In the genomic region with DNA sequence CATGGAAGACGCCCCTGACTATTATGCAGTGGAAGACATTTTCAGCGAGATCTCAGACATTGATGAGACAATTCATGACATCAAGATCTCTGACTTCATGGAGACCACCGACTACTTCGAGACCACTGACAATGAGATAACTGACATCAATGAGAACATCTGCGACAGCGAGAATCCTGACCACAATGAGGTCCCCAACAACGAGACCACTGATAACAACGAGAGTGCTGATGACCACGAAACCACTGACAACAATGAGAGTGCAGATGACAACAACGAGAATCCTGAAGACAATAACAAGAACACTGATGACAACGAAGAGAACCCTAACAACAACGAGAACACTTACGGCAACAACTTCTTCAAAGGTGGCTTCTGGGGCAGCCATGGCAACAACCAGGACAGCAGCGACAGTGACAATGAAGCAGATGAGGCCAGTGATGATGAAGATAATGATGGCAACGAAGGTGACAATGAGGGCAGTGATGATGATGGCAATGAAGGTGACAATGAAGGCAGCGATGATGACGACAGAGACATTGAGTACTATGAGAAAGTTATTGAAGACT, we compare ENCODE assay signal across 17 cellular contexts. TPM values are rescaled to one million over a fixed set of nuclear protein-coding genes. Genes with fewer than 3 reads are reported as not detected.
DNase-seq lines count a peak whose midpoint lies in the region; ATAC-seq and TF ChIP-seq lines count a peak whose summit lies in the region.
"Had no signal": no experiment of that assay in that cellular context is flagged by ENCODE, and none has a peak within 500 bp of the region (broad histone marks: within the 10 kb centered on the region; RNA-seq: fewer than 3 reads in every experiment).

No MANE protein-coding gene starts in this region.

- H3K27ac Mint-ChIP-seq in natural killer cell (peak overlapping the region; percentile 6 to 86), neural progenitor cell (no peak overlapping the region)
- peak overlapping the region in 1 of 2 donors; percentile 12 for H3K27ac Mint-ChIP-seq in natural killer cell treated with Interleukin-12 subunit alpha and Interleukin-12 subunit beta and Interleukin-15 and Interleukin-18, amount 100 ng/mL, for 72 hours
- H3K27ac Mint-ChIP-seq in activated naive CD8-positive, alpha-beta T cell treated with anti-CD3 and anti-CD28 coated beads, Interleukin-2, amount 10 ng/mL, durations not matched to agents 7 days and 5 days: peak overlapping the region; percentile 46
- H3K27ac Mint-ChIP-seq: dendritic cell treated with granulocyte-macrophage colony-stimulating factor and Interleukin-4, amounts not matched to agents 40 ng/mL and 50 ng/mL, for 4 days had no signal

- DNase-seq in natural killer cell (no peak), uterus (no peak), neural progenitor cell (ENCODE audit: low spot score) (no peak), NCI-H510A treated with DMSO at 0.1 percent for 48 hours (lab: John Stamatoyannopoulos, UW) (no peak)
- DNase-seq in natural killer cell treated with Interleukin-12 subunit alpha and Interleukin-12 subunit beta and Interleukin-15 and Interleukin-18, amount 100 ng/mL, for 72 hours (ENCODE audit: low spot score): no peak
- no peak for DNase-seq in activated naive CD8-positive, alpha-beta T cell treated with anti-CD3 and anti-CD28 coated beads, Interleukin-2, amount 10 ng/mL, durations not matched to agents 7 days and 5 days
- DNase-seq in effector CD8-positive, alpha-beta T cell (lab: John Stamatoyannopoulos, UW): no peak
- DNase-seq: activated CD4-positive, alpha-beta T cell treated with anti-CD3 and anti-CD28 coated beads for 48 hours; AML-193; DND-41; mesendoderm; stimulated activated CD8-positive, alpha-beta memory T cell treated with anti-CD3 and anti-CD28 coated beads, Interleukin-4, amount 100 ng/mL, for 48 hours had no signal

- H3K4me3 Mint-ChIP-seq in natural killer cell (no peak overlapping the region), neural progenitor cell (no peak overlapping the region)
- no peak overlapping the region for H3K4me3 Mint-ChIP-seq in natural killer cell treated with Interleukin-12 subunit alpha and Interleukin-12 subunit beta and Interleukin-15 and Interleukin-18, amount 100 ng/mL, for 72 hours
- no peak overlapping the region for H3K4me3 Mint-ChIP-seq in activated naive CD8-positive, alpha-beta T cell treated with anti-CD3 and anti-CD28 coated beads, Interleukin-2, amount 10 ng/mL, durations not matched to agents 7 days and 5 days
- H3K4me3 Mint-ChIP-seq: dendritic cell treated with granulocyte-macrophage colony-stimulating factor and Interleukin-4, amounts not matched to agents 40 ng/mL and 50 ng/mL, for 4 days had no signal

- no peaks in the 10 kb centered on the region for H3K27me3 Mint-ChIP-seq in natural killer cell (ENCODE audit: low read depth in 2 of 2)
- peaks cover 0 to 7% of the 10 kb centered on the region in 2 donors for H3K27me3 Mint-ChIP-seq in natural killer cell treated with Interleukin-12 subunit alpha and Interleukin-12 subunit beta and Interleukin-15 and Interleukin-18, amount 100 ng/mL, for 72 hours
- no peaks in the 10 kb centered on the region for H3K27me3 Mint-ChIP-seq in activated naive CD8-positive, alpha-beta T cell treated with anti-CD3 and anti-CD28 coated beads, Interleukin-2, amount 10 ng/mL, durations not matched to agents 7 days and 5 days
- peaks cover 4% of the 10 kb centered on the region for H3K27me3 Mint-ChIP-seq in neural progenitor cell (ENCODE audit: insufficient read depth, low read depth)

- peak in 1 of 3 donors; percentile 4 for ATAC-seq in natural killer cell
- ATAC-seq in natural killer cell treated with Interleukin-12 subunit alpha and Interleukin-12 subunit beta and Interleukin-15 and Interleukin-18, amount 100 ng/mL, for 72 hours: no peak
- ATAC-seq in activated naive CD8-positive, alpha-beta T cell treated with anti-CD3 and anti-CD28 coated beads, Interleukin-2, amount 10 ng/mL, durations not matched to agents 7 days and 5 days (ENCODE audit: low read depth): no peak
- ATAC-seq: GM12878, HepG2 had no signal

- TF ChIP-seq POLR2A in uterus (IDR thresholded peaks at IDR 0.05): no peak

- no peaks in the 10 kb centered on the region for H3K9me3 Mint-ChIP-seq in natural killer cell
- no peaks in the 10 kb centered on the region for H3K9me3 Mint-ChIP-seq in natural killer cell treated with Interleukin-12 subunit alpha and Interleukin-12 subunit beta and Interleukin-15 and Interleukin-18, amount 100 ng/mL, for 72 hours
- no peaks in the 10 kb centered on the region for H3K9me3 Mint-ChIP-seq in activated naive CD8-positive, alpha-beta T cell treated with anti-CD3 and anti-CD28 coated beads, Interleukin-2, amount 10 ng/mL, durations not matched to agents 7 days and 5 days
- peaks cover 10% of the 10 kb centered on the region for H3K9me3 Mint-ChIP-seq in neural progenitor cell
- H3K9me3 Mint-ChIP-seq: dendritic cell treated with granulocyte-macrophage colony-stimulating factor and Interleukin-4, amounts not matched to agents 40 ng/mL and 50 ng/mL, for 4 days had no signal

- H3K4me1 Mint-ChIP-seq in natural killer cell (peaks cover 18 to 53% of the 10 kb centered on the region in 2 donors), neural progenitor cell (peaks cover 15% of the 10 kb centered on the region)
- H3K4me1 Mint-ChIP-seq in natural killer cell treated with Interleukin-12 subunit alpha and Interleukin-12 subunit beta and Interleukin-15 and Interleukin-18, amount 100 ng/mL, for 72 hours (ENCODE audit: low read depth in 2 of 2): peaks cover 32 to 37% of the 10 kb centered on the region in 2 donors
- peaks cover 30% of the 10 kb centered on the region for H3K4me1 Mint-ChIP-seq in activated naive CD8-positive, alpha-beta T cell treated with anti-CD3 and anti-CD28 coated beads, Interleukin-2, amount 10 ng/mL, durations not matched to agents 7 days and 5 days

- no peak for TF ChIP-seq CTCF in natural killer cell (IDR thresholded peaks at IDR 0.05)
- no peak for TF ChIP-seq CTCF in uterus (IDR thresholded peaks at IDR 0.05)
- no peak for TF ChIP-seq CTCF in neural progenitor cell (IDR thresholded peaks at IDR 0.05)

- H3K27ac ChIP-seq in muscle layer of colon (ENCODE audit: low read depth, low read length) (no peak overlapping the region), uterus (peak overlapping the region; percentile 88 to 96), neural progenitor cell (no peak overlapping the region)
- H3K27ac ChIP-seq: psoas muscle had no signal

- peaks cover 23% of the 10 kb centered on the region for H3K79me2 ChIP-seq in neural progenitor cell (ENCODE audit: low read depth)

- H3K9me3 ChIP-seq in muscle layer of colon (ENCODE audit: low read length) (no peaks in the 10 kb centered on the region), uterus (no peaks in the 10 kb centered on the region), neural progenitor cell (ENCODE audit: low read depth) (no peaks in the 10 kb centered on the region)
- H3K9me3 ChIP-seq: psoas muscle had no signal

- H3K27me3 ChIP-seq in muscle layer of colon (ENCODE audit: control insufficient read depth in 1 of 2, insufficient read depth in 2 of 2, low read length in 2 of 2) (peaks cover 0 to 8% of the 10 kb centered on the region in 2 donors), uterus (no peaks in the 10 kb centered on the region), neural progenitor cell (no peaks in the 10 kb centered on the region)

- H3K9ac ChIP-seq in muscle layer of colon (ENCODE audit: low read length): peak overlapping the region; percentile 21
- no peak overlapping the region for H3K9ac ChIP-seq in neural progenitor cell

- intact Hi-C loops in natural killer cell (cut with micrococcal nuclease): loop anchor here (5.0 to 10.0 kb wide), 2 partner anchors 142 to 599 kb away; a partner anchor contains a TSS
- intact Hi-C loops in uterus (cut with DNase I; ENCODE audit: low total_unique reads): no loop called here

- no peaks in the 10 kb centered on the region for H3K36me3 Mint-ChIP-seq in natural killer cell
- H3K36me3 Mint-ChIP-seq in natural killer cell treated with Interleukin-12 subunit alpha and Interleukin-12 subunit beta and Interleukin-15 and Interleukin-18, amount 100 ng/mL, for 72 hours: peaks cover 11% of the 10 kb centered on the region
- peaks cover 6% of the 10 kb centered on the region for H3K36me3 Mint-ChIP-seq in activated naive CD8-positive, alpha-beta T cell treated with anti-CD3 and anti-CD28 coated beads, Interleukin-2, amount 10 ng/mL, durations not matched to agents 7 days and 5 days
- peaks cover 10% of the 10 kb centered on the region for H3K36me3 Mint-ChIP-seq in neural progenitor cell

- no peak overlapping the region for H3K4me2 ChIP-seq in neural progenitor cell

- POLR2A ChIA-PET in activated naive CD8-positive, alpha-beta T cell treated with anti-CD3 and anti-CD28 coated beads, Interleukin-2, amount 10 ng/mL, durations not matched to agents 7 days and 5 days (lab: Charles Lee): no interaction called here

- no peak overlapping the region for H3K4me3 ChIP-seq in muscle layer of colon (ENCODE audit: low read depth in 1 of 2, low read length in 2 of 2)
- no peak overlapping the region for H3K4me3 ChIP-seq in uterus
- H3K4me3 ChIP-seq in neural progenitor cell: no peak overlapping the region
- H3K4me3 ChIP-seq: GM12878, psoas muscle had no signal

- H3K4me1 ChIP-seq in muscle layer of colon (ENCODE audit: insufficient read depth, low read length) (peaks cover 43% of the 10 kb centered on the region), uterus (no peaks in the 10 kb centered on the region), neural progenitor cell (peaks cover 2% of the 10 kb centered on the region)
- H3K4me1 ChIP-seq: psoas muscle had no signal

- H3F3A ChIP-seq in neural progenitor cell (ENCODE audit: low read depth): peaks cover 21% of the 10 kb centered on the region

- H3K36me3 ChIP-seq in muscle layer of colon (ENCODE audit: insufficient read depth, low read length) (peaks cover 28% of the 10 kb centered on the region), uterus (no peaks in the 10 kb centered on the region), neural progenitor cell (peaks cover 3% of the 10 kb centered on the region)

- H4K20me1 ChIP-seq in neural progenitor cell (ENCODE audit: low read depth): peaks cover 28% of the 10 kb centered on the region

- H2AFZ ChIP-seq in neural progenitor cell (replicated peaks): no peak overlapping the region

RNA-seq across cellular contexts. Expression of a gene that starts 3.6 kb away (rescaled TPM):
- 100 to 1,000 TPM; 103 to 318 (median 139) TPM for total RNA-seq in natural killer cell
- total RNA-seq in natural killer cell treated with Interleukin-12 subunit alpha and Interleukin-12 subunit beta and Interleukin-15 and Interleukin-18, amount 100 ng/mL, for 72 hours: 10 to 100 TPM; 17.6 to 35.8 TPM
- 10 to 100 TPM; 73.2 to 76.4 TPM for total RNA-seq in activated naive CD8-positive, alpha-beta T cell treated with anti-CD3 and anti-CD28 coated beads, Interleukin-2, amount 10 ng/mL, durations not matched to agents 7 days and 5 days
- 100 to 1,000 TPM in 1 of 4 donors, 10 to 100 TPM in 3; 19.5 to 152 (median 30.7) TPM for total RNA-seq in uterus
- total RNA-seq in neural progenitor cell (ENCODE audit: low replicate concordance): 35.5 and 37.1 TPM in 2 replicates

RNA-seq across cellular contexts. Expression of a gene that starts 8.2 kb away (rescaled TPM):
- total RNA-seq in natural killer cell (10 to 100 TPM; 15.1 to 18.1 (median 17.1) TPM), uterus (10 to 100 TPM; 22.6 to 71.7 (median 33.6) TPM), neural progenitor cell (ENCODE audit: low replicate concordance) (19.0 and 30.9 TPM in 2 replicates)
- 10 to 100 TPM in 1 of 2 donors, 1 to 10 TPM in 1; 5.7 to 17.6 TPM for total RNA-seq in natural killer cell treated with Interleukin-12 subunit alpha and Interleukin-12 subunit beta and Interleukin-15 and Interleukin-18, amount 100 ng/mL, for 72 hours
- 10 to 100 TPM; 14.2 to 16.1 TPM for total RNA-seq in activated naive CD8-positive, alpha-beta T cell treated with anti-CD3 and anti-CD28 coated beads, Interleukin-2, amount 10 ng/mL, durations not matched to agents 7 days and 5 days

RNA-seq across cellular contexts. Expression of a gene that starts 37.2 kb away (rescaled TPM):
- under 1 TPM in 1 of 3 donors, not detected in 2; 0.48 TPM for total RNA-seq in natural killer cell
- total RNA-seq in natural killer cell treated with Interleukin-12 subunit alpha and Interleukin-12 subunit beta and Interleukin-15 and Interleukin-18, amount 100 ng/mL, for 72 hours: not detected
- total RNA-seq in activated naive CD8-positive, alpha-beta T cell treated with anti-CD3 and anti-CD28 coated beads, Interleukin-2, amount 10 ng/mL, durations not matched to agents 7 days and 5 days: under 1 TPM; 0.08 to 0.14 TPM
- 1 to 10 TPM in 2 of 4 donors, under 1 TPM in 2; 0.51 to 9.2 (median 4.5) TPM for total RNA-seq in uterus
- total RNA-seq in neural progenitor cell (ENCODE audit: low replicate concordance): 6.3 and 13.2 TPM in 2 replicates
- total RNA-seq: HepG2 had no signal

Comparison
In these comparisons a context has a peak if more than half of its experiments do, and no peak if none do; other contexts are left out.
1. H3K27ac ChIP-seq: peak in uterus (2 of 2); none in muscle layer of colon (single experiment) and neural progenitor cell (single experiment).